ENCODE assay signal across 8 cellular contexts in genomic region chr3:16048435-16049318, GRCh38.
A peak's percentile ranks its signal among the peaks of the same experiment; 100 is the strongest.
DNase-seq lines count a peak whose midpoint lies in the region; FAIRE-seq and TF ChIP-seq lines count a peak whose summit lies in the region.

No MANE protein-coding gene starts in this region.

- TF ChIP-seq POLR2A in H54 (IDR thresholded peaks at IDR 0.05; ENCODE audit: low read depth, low read length): no peak

- FAIRE-seq in H54 (lab: Jason Lieb, UNC) (peak; percentile 91), islet of Langerhans (lab: Jason Lieb, UNC) (peak; percentile 36)

- TF ChIP-seq CTCF in LNCAP (IDR thresholded peaks at IDR 0.05): peak; percentile 79

- peak; percentile 18 for DNase-seq in activated naive CD4-positive, alpha-beta T cell treated with Interleukin-2 at 50 U/mL for 16 hours
- no peak for DNase-seq in activated naive CD4-positive, alpha-beta T cell (lab: John Stamatoyannopoulos, UW)
- peak; percentile 37 for DNase-seq in H54 (ENCODE audit: insufficient read length, low spot score)
- DNase-seq in SKM-1 (lab: John Stamatoyannopoulos, UW; ENCODE audit: unreplicated experiment): peak; percentile 52
- peak; percentile 12 for DNase-seq in brain pericyte (ENCODE audit: low read depth, low spot score)
- DNase-seq in stimulated activated CD4-positive, alpha-beta T cell treated with anti-CD3 and anti-CD28 coated beads, Interleukin-2, amount 100 ng/mL, for 24 hours: peak; percentile 27 to 47

Comparison
In these comparisons a context has a peak if more than half of its experiments do, and no peak if none do; other contexts are left out.
1. DNase-seq: peak in activated naive CD4-positive, alpha-beta T cell treated with Interleukin-2 at 50 U/mL for 16 hours (single experiment), H54 (single experiment), SKM-1 (single experiment), brain pericyte (single experiment) and stimulated activated CD4-positive, alpha-beta T cell treated with anti-CD3 and anti-CD28 coated beads, Interleukin-2, amount 100 ng/mL, for 24 hours (2 of 2); none in activated naive CD4-positive, alpha-beta T cell (0 of 4).